10 cellular contexts compared by ENCODE assay signal in genomic region chr19:33194527-33194883, GRCh38. TPM values are rescaled to one million over a fixed set of nuclear protein-coding genes. Genes with fewer than 3 reads are reported as not detected.
DNase-seq lines count a peak whose midpoint lies in the region; ATAC-seq, FAIRE-seq and TF ChIP-seq lines count a peak whose summit lies in the region.
"Had no signal": no experiment of that assay in that cellular context is flagged by ENCODE, and none has a peak within 500 bp of the region (broad histone marks: within the 10 kb centered on the region; RNA-seq: fewer than 3 reads in every experiment).

No MANE protein-coding gene starts in this region.

- FAIRE-seq in astrocyte (lab: Jason Lieb, UNC) = no peak

- H3K4me1 ChIP-seq in astrocyte (ENCODE audit: insufficient read depth, low read length) (peaks cover 4% of the 10 kb centered on the region), subcutaneous abdominal adipose tissue (ENCODE audit: control insufficient read depth in 5 of 5, insufficient read depth in 5 of 5, low read length in 5 of 5) (peaks cover 2 to 22% (median 16%) of the 10 kb centered on the region in 5 donors)

- no peak overlapping the region for H2AFZ ChIP-seq in astrocyte (ENCODE audit: low read depth, low read length)

- H3K4me3 ChIP-seq in astrocyte (ENCODE audit: insufficient read depth, low read depth, low read length) = peak overlapping the region; percentile 52
- peak overlapping the region in 4 of 5 donors; percentile 60 to 68 (median 62) for H3K4me3 ChIP-seq in subcutaneous abdominal adipose tissue (ENCODE audit: low read depth in 1 of 5, low read length in 5 of 5)

- no peak for ATAC-seq in GM21576 (IDR thresholded peaks at IDR 0.05; ENCODE audit: unreplicated experiment)

- H3K27me3 ChIP-seq in astrocyte (ENCODE audit: insufficient read depth, low read length) (peaks cover 4% of the 10 kb centered on the region), subcutaneous abdominal adipose tissue (ENCODE audit: control insufficient read depth in 5 of 5, insufficient read depth in 4 of 5, low read length in 5 of 5) (no peaks in the 10 kb centered on the region)

- H3K4me2 ChIP-seq in astrocyte (ENCODE audit: low read length) = peak overlapping the region; percentile 88

- peaks cover 3% of the 10 kb centered on the region for H3K36me3 Mint-ChIP-seq in astrocyte (ENCODE audit: low read depth, unreplicated experiment)

- peak overlapping the region; percentile 55 for H3K9ac ChIP-seq in astrocyte (ENCODE audit: low read length)
- H3K9ac ChIP-seq in subcutaneous abdominal adipose tissue (ENCODE audit: low read length in 5 of 5) = peak overlapping the region in 1 of 5 donors; percentile 2

- H3K4me1 Mint-ChIP-seq in astrocyte (ENCODE audit: low read depth, unreplicated experiment) = peaks cover 1% of the 10 kb centered on the region

- DNase-seq in DMS 273 (lab: John Stamatoyannopoulos, UW; ENCODE audit: unreplicated experiment) (peak; percentile 62), DMS 273 treated with DMSO at 0.1 percent for 48 hours (lab: John Stamatoyannopoulos, UW) (no peak), astrocyte (ENCODE audit: low read depth) (no peak), iPS-NIHi11 (ENCODE audit: low spot score) (peak; percentile 66), NCI-H82 (lab: John Stamatoyannopoulos, UW) (no peak)
- no peak for DNase-seq in effector CD4-positive, alpha-beta T cell
- DNase-seq: MM.1S had no signal

- H3K9me3 Mint-ChIP-seq in astrocyte (ENCODE audit: unreplicated experiment) = peaks cover 4% of the 10 kb centered on the region

- H3K27me3 Mint-ChIP-seq in astrocyte (ENCODE audit: low read depth, unreplicated experiment) = peaks cover 49% of the 10 kb centered on the region

- peaks cover 16% of the 10 kb centered on the region for H4K20me1 ChIP-seq in astrocyte (ENCODE audit: insufficient read depth, low read length)

- H3K27ac ChIP-seq in astrocyte (ENCODE audit: low read depth, low read length) (no peak overlapping the region), subcutaneous abdominal adipose tissue (ENCODE audit: low read depth, low read length) (no peak overlapping the region)

- H3K36me3 ChIP-seq in astrocyte (ENCODE audit: insufficient read depth, low read length) (no peaks in the 10 kb centered on the region), subcutaneous abdominal adipose tissue (ENCODE audit: control insufficient read depth in 5 of 5, insufficient read depth in 5 of 5, low read length in 5 of 5) (peaks cover 0 to 28% (median 8%) of the 10 kb centered on the region in 5 donors)

- H3K9me3 ChIP-seq in astrocyte (ENCODE audit: insufficient read depth, low read depth, low read length) (no peaks in the 10 kb centered on the region), subcutaneous abdominal adipose tissue (ENCODE audit: control insufficient read depth in 5 of 5, low read length in 5 of 5) (no peaks in the 10 kb centered on the region)

- TF ChIP-seq CTCF in astrocyte (IDR thresholded peaks at IDR 0.05; ENCODE audit: insufficient read depth, low read depth, low read length) = no peak

- no peak overlapping the region for H3K27ac Mint-ChIP-seq in astrocyte (ENCODE audit: unreplicated experiment)

- H3K4me3 Mint-ChIP-seq in astrocyte (ENCODE audit: unreplicated experiment) = no peak overlapping the region

- peaks cover 6% of the 10 kb centered on the region for H3K79me2 ChIP-seq in astrocyte (ENCODE audit: insufficient read depth, low read length)

RNA-seq across cellular contexts. Expression of gene LRP3, which starts 0.4 kb away (rescaled TPM):
- 9.3 and 13.3 TPM in 2 replicates for total RNA-seq in astrocyte

RNA-seq across cellular contexts. Expression of gene SLC7A10, which starts 31.1 kb away (rescaled TPM):
- 0.43 and 0.61 TPM in 2 replicates for total RNA-seq in astrocyte
- total RNA-seq: A172 had no signal

Comparison
In these comparisons a context has a peak if more than half of its experiments do, and no peak if none do; other contexts are left out.
1. DNase-seq: peak in DMS 273 (single experiment) and iPS-NIHi11 (single experiment); none in DMS 273 treated with DMSO at 0.1 percent for 48 hours (single experiment), astrocyte (single experiment), effector CD4-positive, alpha-beta T cell (single experiment) and NCI-H82 (single experiment).